ENCODE assay signal across 23 cellular contexts in genomic region chr15:37208475-37209363, GRCh38.
"Had no signal": no experiment of that assay in that cellular context is flagged by ENCODE, and none has a peak within 500 bp of the region (broad histone marks: within the 10 kb centered on the region; RNA-seq: fewer than 3 reads in every experiment).

No MANE protein-coding gene starts in this region.

- H2AFZ ChIP-seq: hepatocyte had no signal

- H3K4me3 ChIP-seq: coronary artery, dorsolateral prefrontal cortex, esophagus muscularis mucosa, gastroesophageal sphincter, heart left ventricle, hepatocyte, left lung, lung had no signal

- H3K4me2 ChIP-seq: hepatocyte had no signal

- DNase-seq: dermis blood vessel endothelial cell; dorsolateral prefrontal cortex; effector CD4-positive, alpha-beta T cell; effector memory CD4-positive, alpha-beta T cell; foreskin keratinocyte; heart left ventricle; hypothalamus; immature natural killer cell; left cardiac atrium; left ventricle myocardium superior; mammary epithelial cell; mesendoderm; midbrain; naive thymus-derived CD4-positive, alpha-beta T cell had no signal

- H3K4me1 ChIP-seq: esophagus muscularis mucosa, foreskin keratinocyte, gastroesophageal sphincter, heart left ventricle, left lung had no signal

- H3K36me3 ChIP-seq: esophagus muscularis mucosa, gastroesophageal sphincter, heart left ventricle, left lung had no signal

- H3K79me2 ChIP-seq: hepatocyte had no signal

- H3K9me3 ChIP-seq: esophagus muscularis mucosa, gastroesophageal sphincter had no signal

- H3K27me3 ChIP-seq: dorsolateral prefrontal cortex, esophagus muscularis mucosa, foreskin keratinocyte, gastroesophageal sphincter, heart left ventricle, hepatocyte, left lung had no signal

- FAIRE-seq: colon, endothelial cell of umbilical vein, frontal cortex had no signal

- H3K27ac ChIP-seq: coronary artery, dorsolateral prefrontal cortex, esophagus muscularis mucosa, foreskin keratinocyte, gastroesophageal sphincter, heart left ventricle, hepatocyte, left lung had no signal

- ATAC-seq: foreskin keratinocyte; gastroesophageal sphincter; heart left ventricle; left cardiac atrium; left lung; left ventricle myocardium superior; naive thymus-derived CD4-positive, alpha-beta T cell had no signal
